ENCODE assay signal across 23 cellular contexts in the genomic region with DNA sequence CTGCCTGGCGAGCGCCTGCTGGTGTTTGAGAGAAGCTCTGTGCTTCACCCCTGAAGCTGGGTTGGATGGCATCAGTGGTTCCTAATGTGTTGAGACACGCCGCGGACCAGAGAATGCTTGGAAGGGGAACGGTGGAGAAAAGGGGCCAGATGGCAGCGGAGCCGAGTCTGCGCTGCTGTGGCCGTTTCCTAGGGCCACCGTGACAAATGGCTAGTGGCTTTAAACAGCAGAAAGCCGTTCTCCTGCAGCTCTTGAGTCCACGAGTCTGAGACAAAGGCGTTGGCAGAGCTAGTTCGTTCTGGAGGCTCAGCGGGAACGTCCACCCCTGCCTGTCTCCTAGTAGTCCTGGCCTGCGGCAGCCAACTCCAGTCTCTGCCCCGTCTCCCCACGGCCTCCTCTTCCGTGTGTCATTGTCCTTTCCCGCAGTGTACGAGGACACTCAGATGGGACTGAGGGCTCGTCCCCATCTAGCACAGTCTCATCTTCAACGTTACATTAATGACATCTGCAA.
DNase-seq lines count a peak whose midpoint lies in the region; ATAC-seq lines count a peak whose summit lies in the region.
"Had no signal": no experiment of that assay in that cellular context is flagged by ENCODE, and none has a peak within 500 bp of the region (broad histone marks: within the 10 kb centered on the region; RNA-seq: fewer than 3 reads in every experiment).

No MANE protein-coding gene starts in this region.

- peak overlapping the region; percentile 47 for H2AK5ac ChIP-seq in neuronal stem cell (ENCODE audit: low read depth, low read length)

- no peaks in the 10 kb centered on the region for H3K9me3 ChIP-seq in neuronal stem cell (replicated peaks in 1 of 2; ENCODE audit: control insufficient read depth in 2 of 2, insufficient read depth in 1 of 2, low read depth in 1 of 2, low read length in 2 of 2)
- no peaks in the 10 kb centered on the region for H3K9me3 ChIP-seq in aorta (ENCODE audit: control insufficient read depth, low read length)
- H3K9me3 ChIP-seq: ascending aorta, spleen, tibial nerve had no signal

- H2AFZ ChIP-seq in neuronal stem cell (ENCODE audit: low read length), result no peak overlapping the region

- DNase-seq in Right ventricle myocardium superior (no peak), left ventricle myocardium superior (no peak), cerebellar cortex (ENCODE audit: low spot score) (peak; percentile 78), neuronal stem cell (ENCODE audit: low spot score) (no peak), aorta (peak; percentile 46 to 68), mucosa of gallbladder (ENCODE audit: low spot score) (no peak)
- DNase-seq: activated T-cell treated with anti-CD3 and anti-CD28 coated beads, Interleukin-2, amount 50 U/mL, for 4 hours; Calu3; central memory CD4-positive, alpha-beta T cell; EL; HCEC 1CT; NCI-H1417 treated with DMSO at 0.1 percent for 48 hours; SIG-M5; spleen; stimulated activated CD4-positive, alpha-beta T cell treated with anti-CD3 and anti-CD28 coated beads, Interleukin-4, amount 100 ng/mL, for 1 hour; stimulated activated naive CD8-positive, alpha-beta T cell treated with anti-CD3 and anti-CD28 coated beads, Interleukin-15, Interleukin-2, amounts not matched to agents 100 U/mL and 50 U/mL, for 24 hours had no signal

- no peak overlapping the region for H2BK5ac ChIP-seq in neuronal stem cell (ENCODE audit: low read length)

- no peaks in the 10 kb centered on the region for H3K4me1 ChIP-seq in neuronal stem cell (ENCODE audit: control insufficient read depth in 2 of 2, insufficient read depth in 1 of 2, low read depth in 1 of 2, low read length in 2 of 2)
- no peaks in the 10 kb centered on the region for H3K4me1 ChIP-seq in aorta (ENCODE audit: control insufficient read depth in 1 of 2, insufficient read depth in 2 of 2, low read length in 2 of 2)
- H3K4me1 ChIP-seq: ascending aorta, spleen had no signal

- no peak overlapping the region for H3K9ac ChIP-seq in neuronal stem cell (ENCODE audit: low read depth, low read length, poor library complexity)

- peak overlapping the region; percentile 20 for H3K18ac ChIP-seq in neuronal stem cell (ENCODE audit: low read length)

- H3K4me3 ChIP-seq in neuronal stem cell (ENCODE audit: low read length in 2 of 2), result no peak overlapping the region
- no peak overlapping the region for H3K4me3 ChIP-seq in aorta (ENCODE audit: low read length in 2 of 2)
- H3K4me3 ChIP-seq: ascending aorta, heart right ventricle, spleen, tibial nerve had no signal

- H2BK15ac ChIP-seq in neuronal stem cell (ENCODE audit: low read length), result no peak overlapping the region

- H3K27ac ChIP-seq in neuronal stem cell (replicated peaks; ENCODE audit: low read length) (no peak overlapping the region), aorta (ENCODE audit: low read depth in 1 of 2, low read length in 2 of 2) (no peak overlapping the region)
- H3K27ac ChIP-seq: ascending aorta, C4-2B, spleen had no signal

- H3K79me1 ChIP-seq in neuronal stem cell (ENCODE audit: low read depth, low read length), result no peaks in the 10 kb centered on the region

- no peak overlapping the region for H4K8ac ChIP-seq in neuronal stem cell (ENCODE audit: low read depth, low read length)

- WGBS in neuronal stem cell (ENCODE audit: extremely low coverage in 2 of 2, insufficient read length in 2 of 2, insufficient replicate concordance in 1 of 2), 2 donors, result no CpG with 5 or more reads among the region's 25 CpGs
- WGBS in aorta, 2 donors, result 79 to 86% methylated on average over 25 of the region's 25 CpGs

- intact Hi-C loops in Right ventricle myocardium superior (cut with DNase I), result no loop called here
- intact Hi-C loops in left ventricle myocardium superior (cut with micrococcal nuclease), result no loop called here
- intact Hi-C loops in aorta (cut with DNase I), result no loop called here

- no peak overlapping the region for H2BK12ac ChIP-seq in neuronal stem cell (ENCODE audit: low read length)

- ATAC-seq in Right ventricle myocardium superior (ENCODE audit: poor library complexity) (peak; percentile 6), left ventricle myocardium superior (no peak), aorta (ENCODE audit: low FRiP score) (no peak), GM18858 (IDR thresholded peaks at IDR 0.05; ENCODE audit: unreplicated experiment) (no peak), HG02938 (IDR thresholded peaks at IDR 0.05; ENCODE audit: unreplicated experiment) (no peak)
- ATAC-seq: activated T-cell treated with anti-CD3 and anti-CD28 coated beads, Interleukin-2, amount 50 U/mL, for 4 hours; stimulated activated naive CD8-positive, alpha-beta T cell treated with anti-CD3 and anti-CD28 coated beads, Interleukin-15, Interleukin-2, amounts not matched to agents 100 U/mL and 50 U/mL, for 24 hours; T-cell had no signal

- no peaks in the 10 kb centered on the region for H3K36me3 ChIP-seq in neuronal stem cell (replicated peaks in 1 of 2; ENCODE audit: control insufficient read depth in 2 of 2, insufficient read depth in 2 of 2, low read length in 2 of 2)
- H3K36me3 ChIP-seq in aorta (ENCODE audit: control insufficient read depth in 1 of 2, insufficient read depth in 2 of 2, low read length in 1 of 2), result no peaks in the 10 kb centered on the region
- H3K36me3 ChIP-seq: ascending aorta, heart right ventricle, spleen, tibial nerve had no signal

- no peak overlapping the region for H3K14ac ChIP-seq in neuronal stem cell (ENCODE audit: low read length)

- no peak overlapping the region for H3K23ac ChIP-seq in neuronal stem cell (ENCODE audit: low read depth, low read length, poor library complexity)

- no peak overlapping the region for H3K4ac ChIP-seq in neuronal stem cell (ENCODE audit: low read length)

- no peak overlapping the region for H2BK120ac ChIP-seq in neuronal stem cell (ENCODE audit: low read depth, low read length)

- no peak overlapping the region for H3K4me2 ChIP-seq in neuronal stem cell (ENCODE audit: insufficient read depth, low read length, poor library complexity, severe bottlenecking)

- H4K91ac ChIP-seq in neuronal stem cell (ENCODE audit: low read depth, low read length, poor library complexity), result no peak overlapping the region

- H3K27me3 ChIP-seq in neuronal stem cell (ENCODE audit: control insufficient read depth in 3 of 3, insufficient read depth in 3 of 3, low read depth in 1 of 3, low read length in 3 of 3), result peaks cover 0 to 38% (median 0%) of the 10 kb centered on the region in 3 experiments
- H3K27me3 ChIP-seq in aorta (ENCODE audit: control insufficient read depth in 1 of 2, insufficient read depth in 2 of 2, low read length in 1 of 2), result no peaks in the 10 kb centered on the region
- H3K27me3 ChIP-seq: ascending aorta, heart right ventricle, tibial nerve had no signal

Comparison
In these comparisons a context has a peak if more than half of its experiments do, and no peak if none do; other contexts are left out.
1. DNase-seq: peak in cerebellar cortex (single experiment) and aorta (2 of 2); none in Right ventricle myocardium superior (single experiment), left ventricle myocardium superior (single experiment), neuronal stem cell (single experiment) and mucosa of gallbladder (single experiment).